1 cellular context compared by ENCODE assay signal in genomic region chr11:36746886-36747710, GRCh38.
A peak's percentile ranks its signal among the peaks of the same experiment; 100 is the strongest.
TF ChIP-seq lines count a peak whose summit lies in the region.

No MANE protein-coding gene starts in this region.

TF ChIP-seq in HEK293, 187 proteins besides CTCF, POLR2A, EP300 and RAD21 (continued from another document):
- TF ChIP-seq ZNF335 (tag by site-specific recombination; conservative IDR thresholded peaks at IDR 0.05) = 0 out of 2 replicates have a peak, but pooled peaks have one; percentile 15
- no peak for TF ChIP-seq ZBTB6 (tag by site-specific recombination; IDR thresholded peaks at IDR 0.05)
- no peak for TF ChIP-seq ZFP41 (tag by site-specific recombination; IDR thresholded peaks at IDR 0.05; ENCODE audit: borderline replicate concordance)
- peak; percentile 49; the same call in 1 of the 2 replicates for TF ChIP-seq ZSCAN30 (tag by site-specific recombination; IDR thresholded peaks at IDR 0.05)
- peak; percentile 97 for TF ChIP-seq ZNF654 (tag by site-specific recombination; IDR thresholded peaks at IDR 0.05; ENCODE audit: low read depth)
TF ChIP-seq in HEK293: peak in this region for 7.
